ENCODE assay signal across 8 cellular contexts in the genomic region with DNA sequence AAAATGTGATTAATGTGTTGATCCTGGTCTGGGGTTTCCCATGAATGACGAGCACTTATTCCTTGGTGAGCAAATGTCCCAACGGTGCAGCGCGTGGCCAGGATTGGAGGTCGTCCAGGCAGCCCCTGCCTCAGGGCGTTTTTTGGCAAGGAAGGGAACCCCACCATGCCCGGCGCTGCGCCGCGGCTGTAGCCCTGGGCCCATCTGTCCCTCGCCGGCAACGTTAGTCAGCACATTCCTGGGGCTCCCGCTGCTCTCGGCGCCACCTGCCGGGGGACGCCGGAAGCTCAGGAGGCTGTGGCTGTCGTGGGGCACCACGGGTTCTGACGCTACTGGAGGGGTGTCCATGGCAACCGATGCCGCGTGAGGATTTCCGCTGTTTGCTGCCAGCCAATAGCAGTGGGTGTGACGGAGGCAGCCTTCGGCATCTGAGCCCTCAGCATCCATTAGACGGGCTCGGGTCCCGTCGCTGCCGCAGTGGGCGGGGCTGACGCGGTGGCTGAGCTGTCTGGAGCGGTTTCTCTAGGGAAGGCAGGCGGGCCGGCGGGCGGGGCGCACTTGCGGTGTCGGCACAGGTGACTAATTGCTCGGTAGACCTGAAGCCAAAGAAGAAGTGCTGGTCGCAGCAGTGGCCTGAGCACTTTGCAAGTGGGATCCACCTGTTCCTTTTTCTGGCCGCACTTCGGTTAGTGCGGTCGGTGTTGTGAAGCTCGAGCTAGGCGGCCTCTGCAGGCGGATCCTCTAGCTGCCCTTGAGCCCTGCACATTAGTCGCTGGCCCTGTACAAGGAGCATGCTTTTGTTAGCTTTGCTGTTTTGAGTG. TPM values are rescaled to one million over a fixed set of nuclear protein-coding genes. Genes with fewer than 3 reads are reported as not detected.
DNase-seq lines count a peak whose midpoint lies in the region; ATAC-seq, FAIRE-seq and TF ChIP-seq lines count a peak whose summit lies in the region.

No MANE protein-coding gene starts in this region.

- intact Hi-C loops in left ventricle myocardium superior (cut with micrococcal nuclease) (no loop called here), prostate gland (cut with DNase I) (loop anchor here (10.0 kb wide), 1 partner anchor 102 kb away; the partner anchor contains the start of gene BICDL1), uterus (cut with DNase I; ENCODE audit: low total_unique reads) (no loop called here)

- H3K27ac Mint-ChIP-seq in T-cell = peak overlapping the region; percentile 83 to 86

- 0% methylated on average over 54 of the region's 55 CpGs for WGBS in prostate gland

- POLR2A ChIA-PET in T-cell (lab: Charles Lee) = interaction anchor here (0.6 to 1.2 kb wide), 6 partner anchors 30 to 1127 kb away, joined by 3 to 8 read pairs (median 4); no protein-coding TSS in a partner anchor

- peak; percentile 100 for FAIRE-seq in GM12891 (lab: Jason Lieb, UNC)

- no peaks in the 10 kb centered on the region for H3K9me3 ChIP-seq in prostate gland
- no peaks in the 10 kb centered on the region for H3K9me3 ChIP-seq in uterus

- TF ChIP-seq CTCF in prostate gland (IDR thresholded peaks at IDR 0.05) (peak; percentile 91 to 100 (median 98)), uterus (IDR thresholded peaks at IDR 0.05) (peak; percentile 92 to 98 (median 98))

- H3K9me3 Mint-ChIP-seq in T-cell = no peaks in the 10 kb centered on the region

- ATAC-seq in HG02852 (IDR thresholded peaks at IDR 0.05; ENCODE audit: unreplicated experiment) = peak; percentile 95
- peak; percentile 95 to 97 (median 96) for ATAC-seq in T-cell (replicated peaks in 1 of 4)
- peak; percentile 97 for ATAC-seq in left ventricle myocardium superior

- peak overlapping the region; percentile 66 to 74 (median 67) for H3K4me3 Mint-ChIP-seq in T-cell

- peak overlapping the region; percentile 10 to 22 for H3K4me3 ChIP-seq in prostate gland
- H3K4me3 ChIP-seq in uterus = peak overlapping the region; percentile 15 to 28

- no peaks in the 10 kb centered on the region for H3K27me3 ChIP-seq in prostate gland (replicated peaks; ENCODE audit: insufficient read depth)
- H3K27me3 ChIP-seq in uterus = no peaks in the 10 kb centered on the region

- H3K36me3 Mint-ChIP-seq in T-cell = peaks cover 38% of the 10 kb centered on the region

- H3K4me1 Mint-ChIP-seq in T-cell = peaks cover 14 to 32% (median 17%) of the 10 kb centered on the region in 3 donors

- peak; percentile 99 for DNase-seq in GM12891 (ENCODE audit: insufficient read length, low spot score)
- peak; percentile 97 for DNase-seq in NCI-H1436 treated with DMSO at 0.1 percent for 48 hours (lab: John Stamatoyannopoulos, UW)
- peak; percentile 98 to 100 (median 99) for DNase-seq in T-cell
- peak; percentile 70 to 100 (median 99) for DNase-seq in amygdala (lab: John Stamatoyannopoulos, UW)
- peak; percentile 98 for DNase-seq in left ventricle myocardium superior
- peak; percentile 99 for DNase-seq in prostate gland (ENCODE audit: low spot score)
- peak; percentile 98 to 99 for DNase-seq in uterus

- no peaks in the 10 kb centered on the region for H3K36me3 ChIP-seq in prostate gland
- no peaks in the 10 kb centered on the region for H3K36me3 ChIP-seq in uterus

- TF ChIP-seq POLR2A in GM12891 (IDR thresholded peaks at IDR 0.05; ENCODE audit: low read depth, low read length) (peak; percentile 39; the same call in 1 of the 2 replicates), prostate gland (IDR thresholded peaks at IDR 0.05) (peak; percentile 55), uterus (IDR thresholded peaks at IDR 0.05) (peak in 1 of 2 donors; percentile 52)

- H3K4me1 ChIP-seq in prostate gland (replicated peaks) (peaks cover 3% of the 10 kb centered on the region), uterus (peaks cover 0 to 2% of the 10 kb centered on the region in 2 donors)

- H3K27ac ChIP-seq in prostate gland = peak overlapping the region; percentile 51 to 70
- H3K27ac ChIP-seq in uterus = peak overlapping the region; percentile 63 to 68

- CTCF ChIA-PET in T-cell (lab: Charles Lee) = interaction anchor here in 1 of 2 donors (0.5 to 1.5 kb wide), 15 partner anchors 9 to 210 kb away, joined by 3 to 12 read pairs (median 6); partner anchors contain the start of genes BICDL1, CIT and RAB35

- no peaks in the 10 kb centered on the region for H3K27me3 Mint-ChIP-seq in T-cell

TF ChIP-seq in GM12891, 5 proteins besides CTCF, POLR2A, EP300 and RAD21:
- peak; percentile 62 for TF ChIP-seq SPI1 (IDR thresholded peaks at IDR 0.05; ENCODE audit: low read depth, low read length)
- TF ChIP-seq POU2F2 (IDR thresholded peaks at IDR 0.05; ENCODE audit: low read depth, low read length) = no peak; the same call in 1 of the 2 replicates
- TF ChIP-seq PAX5 (IDR thresholded peaks at IDR 0.05; ENCODE audit: insufficient read depth, low read length, severe bottlenecking) = no peak
- 0 out of 2 replicates have a peak, but pooled peaks have one; percentile 4 for TF ChIP-seq POLR2AphosphoS5 (IDR thresholded peaks at IDR 0.05; ENCODE audit: low read depth, low read length)
- no peak for TF ChIP-seq TAF1 (IDR thresholded peaks at IDR 0.05; ENCODE audit: low read depth, low read length)

RNA-seq across cellular contexts. Expression of gene RAB35, which starts 29.5 kb away (rescaled TPM):
- polyA plus RNA-seq in GM12891 (2012; ENCODE audit: low read depth, missing spikeins) = 41.4 TPM
- 10 to 100 TPM; 34.0 to 76.5 (median 60.6) TPM for total RNA-seq in T-cell
- 24.0 TPM for total RNA-seq in left ventricle myocardium superior
- total RNA-seq in prostate gland = 10 to 100 TPM; 26.6 to 41.1 TPM
- total RNA-seq in uterus = 10 to 100 TPM; 13.1 to 43.9 (median 22.4) TPM

Comparison
In these comparisons a context has a peak if more than half of its experiments do, and no peak if none do; other contexts are left out.
1. Peak in every context shown above with its lines: DNase-seq, ATAC-seq, H3K4me3 ChIP-seq and H3K27ac ChIP-seq.